10 cellular contexts compared by ENCODE assay signal in the genomic region with DNA sequence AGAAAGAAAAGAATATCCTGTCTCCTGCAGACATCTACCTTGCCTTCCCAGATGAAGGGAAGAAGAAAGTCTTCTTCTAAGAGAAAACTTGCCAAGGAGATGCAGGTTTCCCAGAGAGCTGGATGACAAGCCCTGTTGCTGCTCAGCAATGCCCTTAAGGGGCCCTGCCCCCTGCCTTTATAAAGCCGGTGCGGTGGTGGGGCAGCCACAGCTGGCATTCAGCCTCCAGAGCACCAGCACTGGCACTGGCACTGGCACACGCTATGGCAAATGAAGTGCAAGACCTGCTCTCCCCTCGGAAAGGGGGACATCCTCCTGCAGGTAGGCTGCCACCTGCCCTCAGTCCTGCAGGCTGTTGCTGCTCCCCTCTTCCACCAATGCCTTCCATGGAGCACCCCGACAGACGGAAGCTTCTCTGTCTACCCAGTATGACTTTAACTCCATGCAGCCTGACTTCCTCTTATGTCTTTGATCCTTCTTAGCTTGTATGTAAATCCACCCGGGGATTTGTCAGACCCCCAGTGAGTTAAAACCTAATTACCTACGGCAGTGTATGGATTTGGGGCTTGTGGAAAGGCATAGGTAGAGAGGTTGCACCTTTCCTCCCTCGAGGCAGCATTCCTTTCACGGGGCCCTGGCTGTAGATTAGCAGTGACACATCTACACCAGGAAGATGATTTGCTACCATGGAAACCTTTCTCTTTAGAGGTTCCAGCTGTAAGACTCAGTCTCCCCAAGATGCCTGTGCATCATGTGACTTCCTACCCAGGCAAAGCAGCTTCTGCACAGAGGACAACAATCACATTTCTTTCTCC. TPM values are rescaled to one million over a fixed set of nuclear protein-coding genes. Genes with fewer than 3 reads are reported as not detected.
DNase-seq lines count a peak whose midpoint lies in the region; ATAC-seq, FAIRE-seq and TF ChIP-seq lines count a peak whose summit lies in the region.
"Had no signal": no experiment of that assay in that cellular context is flagged by ENCODE, and none has a peak within 500 bp of the region (broad histone marks: within the 10 kb centered on the region; RNA-seq: fewer than 3 reads in every experiment).

A gene with protein sequence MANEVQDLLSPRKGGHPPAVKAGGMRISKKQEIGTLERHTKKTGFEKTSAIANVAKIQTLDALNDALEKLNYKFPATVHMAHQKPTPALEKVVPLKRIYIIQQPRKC (plus strand): TSS at position 208 of the 815 bp plus-strand sequence. CDS start 56 bp downstream, at position 264.

- FAIRE-seq in GM12892 (lab: Jason Lieb, UNC): no peak

- peak; percentile 78 for DNase-seq in NCI-H345 (lab: John Stamatoyannopoulos, UW)
- no peak for DNase-seq in effector CD8-positive, alpha-beta T cell (lab: John Stamatoyannopoulos, UW)
- DNase-seq in stimulated activated CD8-positive, alpha-beta memory T cell treated with anti-CD3 and anti-CD28 coated beads, Interleukin-4, amount 100 ng/mL, for 48 hours: no peak
- DNase-seq in GM12892 (ENCODE audit: insufficient read length): no peak
- DNase-seq: MM.1S, occipital lobe had no signal

- no peaks in the 10 kb centered on the region for H3K9me3 ChIP-seq in HEK293 (ENCODE audit: control insufficient read depth, insufficient read depth, low read depth, low read length)
- H3K9me3 ChIP-seq in endocrine pancreas (ENCODE audit: control insufficient read depth, low read length): no peaks in the 10 kb centered on the region

- no peak within 1 kb of the TSS for H3K4me3 ChIP-seq in HEK293 (ENCODE audit: low read depth, low read length)
- H3K4me3 ChIP-seq in endocrine pancreas (ENCODE audit: control insufficient read depth, insufficient read depth, low read length): peak within 1 kb of the TSS; percentile 54
- peak within 1 kb of the TSS in 6 of 7 experiments; percentile 20 to 44 (median 24) for H3K4me3 ChIP-seq in skin epidermis

- no peak for TF ChIP-seq POLR2A in GM12892 (IDR thresholded peaks at IDR 0.05; ENCODE audit: low read depth, low read length)

- ATAC-seq in HG03469 (IDR thresholded peaks at IDR 0.05; ENCODE audit: unreplicated experiment): no peak

- CTCF ChIA-PET in HEK293 (lab: Yijun Ruan, JAX): interaction anchor here (0.6 to 1.8 kb wide), 2 partner anchors 41 to 166 kb away, joined by 3 to 6 read pairs; no protein-coding TSS in a partner anchor

- H3K9ac ChIP-seq in endocrine pancreas (ENCODE audit: control insufficient read depth, insufficient read depth, low read length): no peak within 1 kb of the TSS

- H3K27ac ChIP-seq in HEK293 (ENCODE audit: extremely low read depth, low read depth, low read length) (no peak within 1 kb of the TSS), skin epidermis (peak within 1 kb of the TSS in 11 of 21 experiments; percentile 4 to 81 (median 42))

- peaks cover 2% of the 10 kb centered on the region for H3K27me3 ChIP-seq in endocrine pancreas (ENCODE audit: control insufficient read depth, insufficient read depth, low read length)

- no peak for TF ChIP-seq CTCF in HEK293 (tag by site-specific recombination; IDR thresholded peaks at IDR 0.05)

- no peaks in the 10 kb centered on the region for H3K36me3 ChIP-seq in HEK293 (ENCODE audit: control insufficient read depth in 2 of 2, insufficient read depth in 1 of 2, low read length in 2 of 2)
- H3K36me3 ChIP-seq in endocrine pancreas (ENCODE audit: control insufficient read depth, insufficient read depth, low read length): no peaks in the 10 kb centered on the region

- no peaks in the 10 kb centered on the region for H3K4me1 ChIP-seq in HEK293 (ENCODE audit: control insufficient read depth, insufficient read depth, low read length)
- no peaks in the 10 kb centered on the region for H3K4me1 ChIP-seq in endocrine pancreas (ENCODE audit: control insufficient read depth, insufficient read depth, low read length)

- POLR2A ChIA-PET in HEK293 (lab: Yijun Ruan, JAX): no interaction called here

TF ChIP-seq in HEK293, 187 proteins besides CTCF, POLR2A, EP300 and RAD21:
- TF ChIP-seq ZNF223 (tag by site-specific recombination; IDR thresholded peaks at IDR 0.05) (peak; percentile 85), ZNF701 (tag by site-specific recombination; IDR thresholded peaks at IDR 0.05) (no peak), ZIC2 (tag by site-specific recombination; IDR thresholded peaks at IDR 0.05) (no peak), ZNF398 (tag by site-specific recombination; IDR thresholded peaks at IDR 0.05) (no peak), ZNF768 (tag by site-specific recombination; IDR thresholded peaks at IDR 0.05) (no peak), ZNF341 (tag by site-specific recombination; IDR thresholded peaks at IDR 0.05; ENCODE audit: low read depth) (no peak), ZBTB20 (tag by site-specific recombination; IDR thresholded peaks at IDR 0.05) (peak; percentile 40; the same call in 1 of the 2 replicates), PRDM1 (tag by site-specific recombination; IDR thresholded peaks at IDR 0.05) (no peak), YY2 (tag by site-specific recombination; IDR thresholded peaks at IDR 0.05) (no peak), ZNF544 (tag by site-specific recombination; IDR thresholded peaks at IDR 0.05) (no peak), ZNF514 (tag by site-specific recombination; IDR thresholded peaks at IDR 0.05) (no peak), GLIS2 (tag by site-specific recombination; IDR thresholded peaks at IDR 0.05) (peak; percentile 39; the same call in 1 of the 2 replicates), ZNF16 (tag by site-specific recombination; IDR thresholded peaks at IDR 0.05; ENCODE audit: low read depth) (no peak), SCRT2 (tag by site-specific recombination; IDR thresholded peaks at IDR 0.05) (peak; percentile 44; the same call in 1 of the 2 replicates), ZFHX2 (tag by site-specific recombination; conservative IDR thresholded peaks at IDR 0.05) (no peak)
TF ChIP-seq in HEK293: peak in this region for 4.

RNA-seq across cellular contexts. Expression of the gene that starts here (rescaled TPM):
- not detected for polyA plus RNA-seq in GM12892 (2012; ENCODE audit: missing spikeins)
